1 cellular context compared by ENCODE assay signal in the genomic region with DNA sequence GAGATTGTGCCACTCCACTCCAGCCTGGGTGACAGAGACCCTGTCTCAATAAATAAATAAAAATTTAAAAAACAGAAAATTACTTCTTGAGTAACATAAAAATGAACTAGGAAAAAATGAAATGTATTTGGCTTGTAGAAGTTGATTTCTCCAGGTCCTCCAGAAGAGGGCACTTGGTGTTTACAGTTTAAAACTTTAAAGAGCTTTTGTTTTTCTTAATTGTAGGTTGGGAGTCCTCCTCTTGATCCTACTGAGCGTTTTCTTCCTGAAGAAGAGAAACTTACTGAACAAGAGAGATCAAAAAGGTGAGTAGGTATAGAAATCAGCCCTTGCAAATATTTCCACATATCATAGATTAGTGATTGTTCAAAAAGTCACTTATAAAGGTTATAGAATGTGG.
A peak's percentile ranks its signal among the peaks of the same experiment; 100 is the strongest.
TF ChIP-seq lines count a peak whose summit lies in the region.

No MANE protein-coding gene starts in this region.

TF ChIP-seq in K562, 482 proteins besides CTCF, POLR2A, EP300 and RAD21 (continued from another document):
- TF ChIP-seq, protein P1, sequence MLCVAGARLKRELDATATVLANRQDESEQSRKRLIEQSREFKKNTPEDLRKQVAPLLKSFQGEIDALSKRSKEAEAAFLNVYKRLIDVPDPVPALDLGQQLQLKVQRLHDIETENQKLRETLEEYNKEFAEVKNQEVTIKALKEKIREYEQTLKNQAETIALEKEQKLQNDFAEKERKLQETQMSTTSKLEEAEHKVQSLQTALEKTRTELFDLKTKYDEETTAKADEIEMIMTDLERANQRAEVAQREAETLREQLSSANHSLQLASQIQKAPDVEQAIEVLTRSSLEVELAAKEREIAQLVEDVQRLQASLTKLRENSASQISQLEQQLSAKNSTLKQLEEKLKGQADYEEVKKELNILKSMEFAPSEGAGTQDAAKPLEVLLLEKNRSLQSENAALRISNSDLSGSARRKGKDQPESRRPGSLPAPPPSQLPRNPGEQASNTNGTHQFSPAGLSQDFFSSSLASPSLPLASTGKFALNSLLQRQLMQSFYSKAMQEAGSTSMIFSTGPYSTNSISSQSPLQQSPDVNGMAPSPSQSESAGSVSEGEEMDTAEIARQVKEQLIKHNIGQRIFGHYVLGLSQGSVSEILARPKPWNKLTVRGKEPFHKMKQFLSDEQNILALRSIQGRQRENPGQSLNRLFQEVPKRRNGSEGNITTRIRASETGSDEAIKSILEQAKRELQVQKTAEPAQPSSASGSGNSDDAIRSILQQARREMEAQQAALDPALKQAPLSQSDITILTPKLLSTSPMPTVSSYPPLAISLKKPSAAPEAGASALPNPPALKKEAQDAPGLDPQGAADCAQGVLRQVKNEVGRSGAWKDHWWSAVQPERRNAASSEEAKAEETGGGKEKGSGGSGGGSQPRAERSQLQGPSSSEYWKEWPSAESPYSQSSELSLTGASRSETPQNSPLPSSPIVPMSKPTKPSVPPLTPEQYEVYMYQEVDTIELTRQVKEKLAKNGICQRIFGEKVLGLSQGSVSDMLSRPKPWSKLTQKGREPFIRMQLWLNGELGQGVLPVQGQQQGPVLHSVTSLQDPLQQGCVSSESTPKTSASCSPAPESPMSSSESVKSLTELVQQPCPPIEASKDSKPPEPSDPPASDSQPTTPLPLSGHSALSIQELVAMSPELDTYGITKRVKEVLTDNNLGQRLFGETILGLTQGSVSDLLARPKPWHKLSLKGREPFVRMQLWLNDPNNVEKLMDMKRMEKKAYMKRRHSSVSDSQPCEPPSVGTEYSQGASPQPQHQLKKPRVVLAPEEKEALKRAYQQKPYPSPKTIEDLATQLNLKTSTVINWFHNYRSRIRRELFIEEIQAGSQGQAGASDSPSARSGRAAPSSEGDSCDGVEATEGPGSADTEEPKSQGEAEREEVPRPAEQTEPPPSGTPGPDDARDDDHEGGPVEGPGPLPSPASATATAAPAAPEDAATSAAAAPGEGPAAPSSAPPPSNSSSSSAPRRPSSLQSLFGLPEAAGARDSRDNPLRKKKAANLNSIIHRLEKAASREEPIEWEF (CRISPR knock-in tag; IDR thresholded peaks at IDR 0.05): no peak
- TF ChIP-seq NONO (IDR thresholded peaks at IDR 0.05; ENCODE audit: low read depth in 2 of 2, low read length in 1 of 2) (no peak), MXI1 (IDR thresholded peaks at IDR 0.05; ENCODE audit: low read depth, low read length) (no peak), PRDM10 (IDR thresholded peaks at IDR 0.05; ENCODE audit: partially characterized antibody) (no peak), SRSF3 (IDR thresholded peaks at IDR 0.05; ENCODE audit: insufficient read depth, low read length) (no peak), TEAD1 (CRISPR knock-in tag; IDR thresholded peaks at IDR 0.05) (no peak), ZC3H4 (CRISPR knock-in tag; IDR thresholded peaks at IDR 0.05; ENCODE audit: borderline replicate concordance) (no peak), SMC3 (conservative IDR thresholded peaks at IDR 0.05; ENCODE audit: insufficient read depth, low read depth, low read length) (peak; percentile 60; the same call in 1 of the 2 replicates), ZEB2 (IDR thresholded peaks at IDR 0.05) (no peak), NCOA1 (IDR thresholded peaks at IDR 0.05; ENCODE audit: low read depth) (no peak), ZNF318 (IDR thresholded peaks at IDR 0.05; ENCODE audit: borderline replicate concordance in 1 of 2, low read depth in 1 of 2) (no peak), POLR2H (tag; IDR thresholded peaks at IDR 0.05; ENCODE audit: low read depth) (peak; percentile 31; the same call in 1 of the 2 replicates), ZZZ3 (IDR thresholded peaks at IDR 0.05) (peak; percentile 34; the same call in 1 of the 2 replicates), CTBP1 (IDR thresholded peaks at IDR 0.05; ENCODE audit: borderline replicate concordance) (no peak), ILK (tag; IDR thresholded peaks at IDR 0.05; ENCODE audit: borderline replicate concordance, low read depth) (no peak), YBX1 (IDR thresholded peaks at IDR 0.05) (no peak)
- TF ChIP-seq, protein P2, sequence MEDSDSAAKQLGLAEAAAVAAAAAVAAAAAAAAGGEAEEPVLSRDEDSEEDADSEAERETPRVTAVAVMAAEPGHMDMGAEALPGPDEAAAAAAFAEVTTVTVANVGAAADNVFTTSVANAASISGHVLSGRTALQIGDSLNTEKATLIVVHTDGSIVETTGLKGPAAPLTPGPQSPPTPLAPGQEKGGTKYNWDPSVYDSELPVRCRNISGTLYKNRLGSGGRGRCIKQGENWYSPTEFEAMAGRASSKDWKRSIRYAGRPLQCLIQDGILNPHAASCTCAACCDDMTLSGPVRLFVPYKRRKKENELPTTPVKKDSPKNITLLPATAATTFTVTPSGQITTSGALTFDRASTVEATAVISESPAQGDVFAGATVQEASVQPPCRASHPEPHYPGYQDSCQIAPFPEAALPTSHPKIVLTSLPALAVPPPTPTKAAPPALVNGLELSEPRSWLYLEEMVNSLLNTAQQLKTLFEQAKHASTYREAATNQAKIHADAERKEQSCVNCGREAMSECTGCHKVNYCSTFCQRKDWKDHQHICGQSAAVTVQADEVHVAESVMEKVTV (CRISPR knock-in tag; IDR thresholded peaks at IDR 0.05): peak; percentile 90
- TF ChIP-seq, protein P3, sequence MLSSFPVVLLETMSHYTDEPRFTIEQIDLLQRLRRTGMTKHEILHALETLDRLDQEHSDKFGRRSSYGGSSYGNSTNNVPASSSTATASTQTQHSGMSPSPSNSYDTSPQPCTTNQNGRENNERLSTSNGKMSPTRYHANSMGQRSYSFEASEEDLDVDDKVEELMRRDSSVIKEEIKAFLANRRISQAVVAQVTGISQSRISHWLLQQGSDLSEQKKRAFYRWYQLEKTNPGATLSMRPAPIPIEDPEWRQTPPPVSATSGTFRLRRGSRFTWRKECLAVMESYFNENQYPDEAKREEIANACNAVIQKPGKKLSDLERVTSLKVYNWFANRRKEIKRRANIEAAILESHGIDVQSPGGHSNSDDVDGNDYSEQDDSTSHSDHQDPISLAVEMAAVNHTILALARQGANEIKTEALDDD (IDR thresholded peaks at IDR 0.05): no peak
